In genomic region chr6:33717857-33718552, GRCh38 we compare ENCODE assay signal across 17 cellular contexts. TPM values are rescaled to one million over a fixed set of nuclear protein-coding genes. Genes with fewer than 3 reads are reported as not detected.
DNase-seq lines count a peak whose midpoint lies in the region; ATAC-seq lines count a peak whose summit lies in the region.
"Had no signal": no experiment of that assay in that cellular context is flagged by ENCODE, and none has a peak within 500 bp of the region (broad histone marks: within the 10 kb centered on the region; RNA-seq: fewer than 3 reads in every experiment).

No MANE protein-coding gene starts in this region.

- no peaks in the 10 kb centered on the region for H3K36me3 ChIP-seq in rectal smooth muscle tissue (ENCODE audit: control insufficient read depth, insufficient read depth, low read length)

- H3K27ac Mint-ChIP-seq in naive thymus-derived CD8-positive, alpha-beta T cell = no peak overlapping the region
- no peak overlapping the region for H3K27ac Mint-ChIP-seq in natural killer cell treated with Interleukin-12 subunit alpha and Interleukin-12 subunit beta and Interleukin-15 and Interleukin-18, amount 100 ng/mL, for 72 hours
- H3K27ac Mint-ChIP-seq: activated CD8-positive, alpha-beta T cell treated with anti-CD3 and anti-CD28 coated beads for 36 hours; activated T-helper 2 cell treated with anti-CD3 and anti-CD28 coated beads, Interferon-gamma antibody, Interleukin-2, Interleukin-4, amounts not matched to agents 10 μg/mL and 5 μg/mL and 100 μg/mL, durations not matched to agents 14 hours and 24 hours and 36 hours; stimulated activated effector memory CD8-positive, alpha-beta T cell treated with anti-CD3 and anti-CD28 coated beads, Interleukin-12 subunit alpha, Interleukin-12 subunit beta, amount 100 ng/mL, for 72 hours had no signal

- peaks cover 0 to 2% (median under 1%) of the 10 kb centered on the region in 4 donors for H3K4me1 Mint-ChIP-seq in naive thymus-derived CD8-positive, alpha-beta T cell
- H3K4me1 Mint-ChIP-seq in natural killer cell treated with Interleukin-12 subunit alpha and Interleukin-12 subunit beta and Interleukin-15 and Interleukin-18, amount 100 ng/mL, for 72 hours (ENCODE audit: low read depth in 2 of 2) = no peaks in the 10 kb centered on the region
- H3K4me1 Mint-ChIP-seq: stimulated activated effector memory CD8-positive, alpha-beta T cell treated with anti-CD3 and anti-CD28 coated beads, Interleukin-12 subunit alpha, Interleukin-12 subunit beta, amount 100 ng/mL, for 72 hours had no signal

- H3K27me3 Mint-ChIP-seq in naive thymus-derived CD8-positive, alpha-beta T cell = peaks cover 0 to 12% (median 4%) of the 10 kb centered on the region in 5 donors
- peaks cover 9 to 12% of the 10 kb centered on the region in 2 donors for H3K27me3 Mint-ChIP-seq in natural killer cell treated with Interleukin-12 subunit alpha and Interleukin-12 subunit beta and Interleukin-15 and Interleukin-18, amount 100 ng/mL, for 72 hours

- H3K9ac ChIP-seq in rectal smooth muscle tissue (ENCODE audit: low read length) = no peak overlapping the region

- no peak overlapping the region for H3K4me3 ChIP-seq in rectal smooth muscle tissue (ENCODE audit: low read length)

- POLR2A ChIA-PET in naive thymus-derived CD8-positive, alpha-beta T cell (lab: Charles Lee) = no interaction called here

- no peaks in the 10 kb centered on the region for H3K27me3 ChIP-seq in rectal smooth muscle tissue (ENCODE audit: control insufficient read depth, insufficient read depth, low read length)

- ATAC-seq in Right ventricle myocardium inferior (peak; percentile 26), left cardiac atrium (peak; percentile 13 to 32)
- ATAC-seq in naive thymus-derived CD8-positive, alpha-beta T cell = no peak
- ATAC-seq in natural killer cell treated with Interleukin-12 subunit alpha and Interleukin-12 subunit beta and Interleukin-15 and Interleukin-18, amount 100 ng/mL, for 72 hours = no peak
- ATAC-seq: activated CD8-positive, alpha-beta T cell treated with anti-CD3 and anti-CD28 coated beads for 36 hours had no signal

- H3K27ac ChIP-seq in rectal smooth muscle tissue (ENCODE audit: low read depth, low read length) = peak overlapping the region; percentile 53

- intact Hi-C loops in Right ventricle myocardium inferior (cut with DNase I) = no loop called here
- intact Hi-C loops in cardiac septum (cut with DNase I) = no loop called here
- intact Hi-C loops in left cardiac atrium (cut with DNase I) = no loop called here

- no peak overlapping the region for H3K4me3 Mint-ChIP-seq in naive thymus-derived CD8-positive, alpha-beta T cell
- H3K4me3 Mint-ChIP-seq in natural killer cell treated with Interleukin-12 subunit alpha and Interleukin-12 subunit beta and Interleukin-15 and Interleukin-18, amount 100 ng/mL, for 72 hours = no peak overlapping the region
- H3K4me3 Mint-ChIP-seq: activated CD8-positive, alpha-beta T cell treated with anti-CD3 and anti-CD28 coated beads for 36 hours; stimulated activated effector memory CD8-positive, alpha-beta T cell treated with anti-CD3 and anti-CD28 coated beads, Interleukin-12 subunit alpha, Interleukin-12 subunit beta, amount 100 ng/mL, for 72 hours had no signal

- no peaks in the 10 kb centered on the region for H3K36me3 Mint-ChIP-seq in naive thymus-derived CD8-positive, alpha-beta T cell
- no peaks in the 10 kb centered on the region for H3K36me3 Mint-ChIP-seq in natural killer cell treated with Interleukin-12 subunit alpha and Interleukin-12 subunit beta and Interleukin-15 and Interleukin-18, amount 100 ng/mL, for 72 hours
- H3K36me3 Mint-ChIP-seq: stimulated activated effector memory CD8-positive, alpha-beta T cell treated with anti-CD3 and anti-CD28 coated beads, Interleukin-12 subunit alpha, Interleukin-12 subunit beta, amount 100 ng/mL, for 72 hours had no signal

- DNase-seq in Right ventricle myocardium inferior (ENCODE audit: missing footprints) (no peak), cardiac septum (ENCODE audit: low spot score) (no peak), left cardiac atrium (no peak), SIG-M5 (lab: John Stamatoyannopoulos, UW) (no peak)
- no peak for DNase-seq in naive thymus-derived CD8-positive, alpha-beta T cell
- DNase-seq in natural killer cell treated with Interleukin-12 subunit alpha and Interleukin-12 subunit beta and Interleukin-15 and Interleukin-18, amount 100 ng/mL, for 72 hours (ENCODE audit: low spot score) = no peak
- DNase-seq in activated CD4-positive, alpha-beta T cell treated with anti-CD3 and anti-CD28 coated beads for 4 hours = no peak
- DNase-seq: activated CD8-positive, alpha-beta T cell treated with anti-CD3 and anti-CD28 coated beads for 36 hours; Calu3; NCI-H187 treated with DMSO at 0.1 percent for 48 hours; NCI-H774; retina; stimulated activated CD4-positive, alpha-beta T cell treated with anti-CD3 and anti-CD28 coated beads, Interleukin-4, amount 100 ng/mL, for 4 hours had no signal

- no peaks in the 10 kb centered on the region for H3K9me3 Mint-ChIP-seq in naive thymus-derived CD8-positive, alpha-beta T cell
- H3K9me3 Mint-ChIP-seq in natural killer cell treated with Interleukin-12 subunit alpha and Interleukin-12 subunit beta and Interleukin-15 and Interleukin-18, amount 100 ng/mL, for 72 hours = no peaks in the 10 kb centered on the region
- H3K9me3 Mint-ChIP-seq: activated CD8-positive, alpha-beta T cell treated with anti-CD3 and anti-CD28 coated beads for 36 hours; activated T-helper 2 cell treated with anti-CD3 and anti-CD28 coated beads, Interferon-gamma antibody, Interleukin-2, Interleukin-4, amounts not matched to agents 10 μg/mL and 5 μg/mL and 100 μg/mL, durations not matched to agents 14 hours and 24 hours and 36 hours; stimulated activated effector memory CD8-positive, alpha-beta T cell treated with anti-CD3 and anti-CD28 coated beads, Interleukin-12 subunit alpha, Interleukin-12 subunit beta, amount 100 ng/mL, for 72 hours had no signal

- peaks cover 2% of the 10 kb centered on the region for H3K4me1 ChIP-seq in rectal smooth muscle tissue (ENCODE audit: control insufficient read depth, insufficient read depth, low read length)

RNA-seq across cellular contexts. Expression of gene UQCC2, which starts 6.5 kb away (rescaled TPM):
- 215 TPM for total RNA-seq in Right ventricle myocardium inferior
- total RNA-seq in cardiac septum = 209 TPM
- total RNA-seq in left cardiac atrium = 100 to 1,000 TPM; 183 to 203 TPM
- total RNA-seq in naive thymus-derived CD8-positive, alpha-beta T cell = 10 to 100 TPM; 23.3 to 24.7 TPM
- 10 to 100 TPM; 44.4 to 57.7 (median 56.2) TPM for polyA plus RNA-seq in naive thymus-derived CD8-positive, alpha-beta T cell
- 10 to 100 TPM; 44.9 to 53.1 TPM for total RNA-seq in natural killer cell treated with Interleukin-12 subunit alpha and Interleukin-12 subunit beta and Interleukin-15 and Interleukin-18, amount 100 ng/mL, for 72 hours

RNA-seq across cellular contexts. Expression of gene IP6K3, which starts 28.7 kb away (rescaled TPM):
- total RNA-seq in Right ventricle myocardium inferior (47.6 TPM), cardiac septum (16.6 TPM), left cardiac atrium (10 to 100 TPM; 23.8 to 29.4 TPM)
- total RNA-seq in naive thymus-derived CD8-positive, alpha-beta T cell = not detected
- not detected for polyA plus RNA-seq in naive thymus-derived CD8-positive, alpha-beta T cell
- not detected for total RNA-seq in natural killer cell treated with Interleukin-12 subunit alpha and Interleukin-12 subunit beta and Interleukin-15 and Interleukin-18, amount 100 ng/mL, for 72 hours
- total RNA-seq: activated CD8-positive, alpha-beta T cell treated with anti-CD3 and anti-CD28 coated beads for 36 hours; activated T-helper 2 cell treated with anti-CD3 and anti-CD28 coated beads, Interferon-gamma antibody, Interleukin-2, Interleukin-4, amounts not matched to agents 10 μg/mL and 5 μg/mL and 100 μg/mL, durations not matched to agents 14 hours and 24 hours and 36 hours; Calu3; frontal cortex had no signal

Comparison
In these comparisons a context has a peak if more than half of its experiments do, and no peak if none do; other contexts are left out.
1. ATAC-seq: peak in Right ventricle myocardium inferior (single experiment) and left cardiac atrium (2 of 2); none in naive thymus-derived CD8-positive, alpha-beta T cell (0 of 2) and natural killer cell treated with Interleukin-12 subunit alpha and Interleukin-12 subunit beta and Interleukin-15 and Interleukin-18, amount 100 ng/mL, for 72 hours (0 of 2).
2. RNA of gene IP6K3, which starts 28.7 kb away (total RNA-seq): 47.6 TPM in Right ventricle myocardium inferior (single experiment), 23.8 to 29.4 TPM in left cardiac atrium and 16.6 TPM in cardiac septum (single experiment); not detected in naive thymus-derived CD8-positive, alpha-beta T cell and not detected in natural killer cell treated with Interleukin-12 subunit alpha and Interleukin-12 subunit beta and Interleukin-15 and Interleukin-18, amount 100 ng/mL, for 72 hours; every median in the first group is over 10 times any median in the second.